9 cellular contexts compared by ENCODE assay signal in the genomic region with DNA sequence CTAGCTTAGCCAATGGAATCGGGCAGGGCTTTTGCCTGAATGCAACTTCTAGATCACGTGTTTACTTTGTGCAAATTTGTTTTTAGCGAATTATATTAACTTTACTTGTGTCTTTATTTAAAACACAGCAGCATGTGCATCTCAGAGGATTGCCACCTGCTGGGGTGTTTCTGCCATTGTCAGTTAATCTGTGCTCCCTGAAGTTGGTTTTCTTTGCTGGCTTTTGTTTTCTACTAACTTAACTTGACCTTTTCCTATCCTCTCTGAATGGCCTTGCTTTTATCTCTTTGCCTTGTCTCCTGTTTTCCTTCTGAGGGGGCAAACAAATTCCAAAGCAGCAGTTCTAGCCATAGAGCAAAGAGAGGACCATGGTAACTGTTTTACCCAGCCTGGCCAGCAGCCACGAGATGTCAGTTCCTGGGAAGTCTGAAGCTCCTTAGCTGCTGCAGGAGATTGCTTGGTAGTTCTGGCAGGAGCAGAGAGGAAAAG.
DNase-seq lines count a peak whose midpoint lies in the region; ATAC-seq, FAIRE-seq and TF ChIP-seq lines count a peak whose summit lies in the region.
"Had no signal": no experiment of that assay in that cellular context is flagged by ENCODE, and none has a peak within 500 bp of the region (broad histone marks: within the 10 kb centered on the region; RNA-seq: fewer than 3 reads in every experiment).

No MANE protein-coding gene starts in this region.

- peaks cover 14% of the 10 kb centered on the region for H3K4me1 Mint-ChIP-seq in nephron progenitor cell

- TF ChIP-seq CTCF in heart left ventricle (IDR thresholded peaks at IDR 0.05), result peak in 8 of 12 donors; percentile 10 to 55 (median 26)
- TF ChIP-seq CTCF in right atrium auricular region (IDR thresholded peaks at IDR 0.05), result peak in 1 of 2 donors; percentile 50
- peak; percentile 71 for TF ChIP-seq CTCF in bronchial epithelial cell (IDR thresholded peaks at IDR 0.05; ENCODE audit: insufficient read depth, low read length, severe bottlenecking)
- peak; percentile 28 for TF ChIP-seq CTCF in nephron progenitor cell (IDR thresholded peaks at IDR 0.05)
- peak in 1 of 2 donors; percentile 24 for TF ChIP-seq CTCF in suprapubic skin (IDR thresholded peaks at IDR 0.05)

- H3K9me3 Mint-ChIP-seq in nephron progenitor cell, result no peaks in the 10 kb centered on the region

- intact Hi-C loops in heart left ventricle (cut with DNase I), result loop anchor here in 2 of 10 donors (5.0 to 10.0 kb wide), 2 partner anchors 81 to 101 kb away; no protein-coding TSS in a partner anchor

- WGBS in heart left ventricle, 4 donors, result 63 to 80% (median 68%) methylated on average over 4 of the region's 4 CpGs
- WGBS in suprapubic skin, result 42% methylated on average over 4 of the region's 4 CpGs

- H3K27me3 ChIP-seq in heart left ventricle (no peaks in the 10 kb centered on the region), right atrium auricular region (no peaks in the 10 kb centered on the region), bronchial epithelial cell (ENCODE audit: control insufficient read depth, insufficient read depth, low read length) (no peaks in the 10 kb centered on the region), suprapubic skin (no peaks in the 10 kb centered on the region)

- H3K36me3 ChIP-seq in heart left ventricle, result no peaks in the 10 kb centered on the region
- no peaks in the 10 kb centered on the region for H3K36me3 ChIP-seq in right atrium auricular region
- H3K36me3 ChIP-seq in bronchial epithelial cell (ENCODE audit: control insufficient read depth, insufficient read depth, low read length), result peaks cover 1% of the 10 kb centered on the region
- H3K36me3 ChIP-seq in suprapubic skin, result no peaks in the 10 kb centered on the region

- DNase-seq in heart left ventricle, result no peak
- no peak for DNase-seq in right atrium auricular region (ENCODE audit: low spot score)
- DNase-seq in HT-29 (ENCODE audit: low spot score), result peak; percentile 69
- DNase-seq in bronchial epithelial cell (ENCODE audit: low read depth), result peak; percentile 29
- DNase-seq in nephron progenitor cell, result no peak
- DNase-seq in activated CD4-positive, alpha-beta T cell treated with anti-CD3 and anti-CD28 coated beads for 1 hour, result no peak
- DNase-seq in suprapubic skin (ENCODE audit: low spot score in 2 of 2), result no peak
- no peak for DNase-seq in retina

- H3K27me3 Mint-ChIP-seq in nephron progenitor cell (ENCODE audit: low read depth, poor library complexity), result peaks cover 8% of the 10 kb centered on the region

- no peak overlapping the region for H3K27ac Mint-ChIP-seq in nephron progenitor cell
- H3K27ac Mint-ChIP-seq: activated naive CD8-positive, alpha-beta T cell had no signal

- no peak for FAIRE-seq in bronchial epithelial cell (lab: Jason Lieb, UNC)

- no peaks in the 10 kb centered on the region for H3K36me3 Mint-ChIP-seq in nephron progenitor cell (ENCODE audit: low read depth)
- H3K36me3 Mint-ChIP-seq: activated naive CD8-positive, alpha-beta T cell had no signal

- peaks cover 0 to 28% (median 2%) of the 10 kb centered on the region in 12 donors for H3K4me1 ChIP-seq in heart left ventricle
- H3K4me1 ChIP-seq in right atrium auricular region, result no peaks in the 10 kb centered on the region
- H3K4me1 ChIP-seq in suprapubic skin, result no peaks in the 10 kb centered on the region

- H3K4me3 ChIP-seq in heart left ventricle (no peak overlapping the region), right atrium auricular region (no peak overlapping the region), bronchial epithelial cell (ENCODE audit: low read depth, low read length) (no peak overlapping the region), suprapubic skin (no peak overlapping the region)

- no peak for TF ChIP-seq EP300 in suprapubic skin (IDR thresholded peaks at IDR 0.05)

- no peak for TF ChIP-seq POLR2A in heart left ventricle (IDR thresholded peaks at IDR 0.05)
- no peak for TF ChIP-seq POLR2A in suprapubic skin (IDR thresholded peaks at IDR 0.05)

- no peaks in the 10 kb centered on the region for H3K9me3 ChIP-seq in heart left ventricle
- no peaks in the 10 kb centered on the region for H3K9me3 ChIP-seq in right atrium auricular region
- no peaks in the 10 kb centered on the region for H3K9me3 ChIP-seq in suprapubic skin

- no peak for ATAC-seq in heart left ventricle

- peak overlapping the region in 2 of 12 donors; percentile 9 to 42 for H3K27ac ChIP-seq in heart left ventricle
- H3K27ac ChIP-seq in right atrium auricular region, result no peak overlapping the region
- H3K27ac ChIP-seq in suprapubic skin, result no peak overlapping the region

- H3K4me3 Mint-ChIP-seq in nephron progenitor cell, result no peak overlapping the region
- H3K4me3 Mint-ChIP-seq: activated naive CD8-positive, alpha-beta T cell had no signal

Comparison
In these comparisons a context has a peak if more than half of its experiments do, and no peak if none do; other contexts are left out.
1. DNase-seq: peak in HT-29 (single experiment) and bronchial epithelial cell (single experiment); none in heart left ventricle (0 of 5), right atrium auricular region (single experiment), nephron progenitor cell (single experiment), activated CD4-positive, alpha-beta T cell treated with anti-CD3 and anti-CD28 coated beads for 1 hour (single experiment), suprapubic skin (0 of 2) and retina (single experiment).